29 cellular contexts compared by ENCODE assay signal in genomic region chr1:67273591-67273990, GRCh38. TPM values are rescaled to one million over a fixed set of nuclear protein-coding genes. Genes with fewer than 3 reads are reported as not detected.
"Had no signal": no experiment of that assay in that cellular context is flagged by ENCODE, and none has a peak within 500 bp of the region (broad histone marks: within the 10 kb centered on the region; RNA-seq: fewer than 3 reads in every experiment).

No MANE protein-coding gene starts in this region.

- H3K4me1 Mint-ChIP-seq: stimulated activated naive B cell treated with anti-CD40 and anti-IgM and Interleukin-4, amounts not matched to agents 10 μg/mL and 1 μg/mL and 100 μg/mL, for 72 hours had no signal

- H3K4me1 ChIP-seq: adrenal gland, left lung, sigmoid colon, upper lobe of right lung had no signal

- H3K4me2 ChIP-seq: hepatocyte, smooth muscle cell had no signal

- H3K36me3 ChIP-seq: adrenal gland, left lung, sigmoid colon, upper lobe of right lung, WERI-Rb-1 had no signal

- H2AFZ ChIP-seq: hepatocyte had no signal

- FAIRE-seq: astrocyte had no signal

- H3K9me3 ChIP-seq: adrenal gland, upper lobe of right lung had no signal

- H3K27me3 ChIP-seq: adrenal gland, hepatocyte, left lung, sigmoid colon, upper lobe of right lung had no signal

- H3K4me3 Mint-ChIP-seq: naive thymus-derived CD8-positive, alpha-beta T cell; stimulated activated naive B cell treated with anti-CD40 and anti-IgM and Interleukin-4, amounts not matched to agents 10 μg/mL and 1 μg/mL and 100 μg/mL, for 72 hours; T-helper 2 cell treated with Interferon-gamma antibody and Interleukin-4, amounts not matched to agents 5 μg/mL and 100 μg/mL, for 36 hours had no signal

- ATAC-seq: left lung; naive thymus-derived CD8-positive, alpha-beta T cell; SK-N-SH treated with all-trans-retinoic acid at 6 μM for 48 hours; stimulated activated naive B cell treated with anti-CD40 and anti-IgM and Interleukin-4, amounts not matched to agents 10 μg/mL and 1 μg/mL and 100 μg/mL, for 72 hours; upper lobe of right lung had no signal

- H3K79me2 ChIP-seq: hepatocyte had no signal

- H3K27ac Mint-ChIP-seq: progenitor cell of endocrine pancreas; stimulated activated naive B cell treated with anti-CD40 and anti-IgM and Interleukin-4, amounts not matched to agents 10 μg/mL and 1 μg/mL and 100 μg/mL, for 72 hours; T-helper 2 cell treated with Interferon-gamma antibody and Interleukin-4, amounts not matched to agents 5 μg/mL and 100 μg/mL, for 36 hours had no signal

- DNase-seq: activated CD4-positive, CD25-positive, alpha-beta regulatory T cell treated with anti-CD3 and anti-CD28 coated beads, Interleukin-2, amount 50 U/mL, for 72 hours; activated CD8-positive, alpha-beta memory T cell treated with anti-CD3 and anti-CD28 coated beads for 24 hours; activated CD8-positive, alpha-beta memory T cell treated with anti-CD3 and anti-CD28 coated beads, Interleukin-2, amount 50 U/mL, for 4 hours; activated effector memory CD4-positive, alpha-beta T cell treated with anti-CD3 and anti-CD28 coated beads, Interleukin-2, amount 50 U/mL, for 16 hours; activated T-cell treated with anti-CD3 and anti-CD28 coated beads, Interleukin-2, amount 50 U/mL, for 48 hours; adrenal gland; central memory CD4-positive, alpha-beta T cell; dermis blood vessel endothelial cell; effector CD8-positive, alpha-beta T cell; foreskin melanocyte; glutamatergic neuron; kidney glomerular epithelial cell; left lung; naive thymus-derived CD8-positive, alpha-beta T cell; retina; sigmoid colon; stimulated activated CD4-positive, alpha-beta T cell treated with anti-CD3 and anti-CD28 coated beads, Interleukin-15, amount 100 ng/mL, for 24 hours; stimulated activated CD8-positive, alpha-beta memory T cell treated with anti-CD3 and anti-CD28 coated beads, Interleukin-4, amount 100 ng/mL, for 48 hours; stimulated activated naive B cell treated with anti-CD40 and anti-IgM and Interleukin-4, amounts not matched to agents 10 μg/mL and 1 μg/mL and 100 μg/mL, for 72 hours; upper lobe of right lung; WERI-Rb-1 had no signal

- H3K4me3 ChIP-seq: adrenal gland, hepatocyte, left lung, sigmoid colon, smooth muscle cell, upper lobe of right lung had no signal

- H3K27me3 Mint-ChIP-seq: naive thymus-derived CD8-positive, alpha-beta T cell; progenitor cell of endocrine pancreas had no signal

- H3K27ac ChIP-seq: adrenal gland, hepatocyte, left lung, sigmoid colon, upper lobe of right lung, WERI-Rb-1 had no signal

RNA-seq across cellular contexts. Expression of gene IL12RB2, which starts 34.1 kb away (rescaled TPM):
- total RNA-seq: dermis blood vessel endothelial cell; lung microvascular endothelial cell; naive thymus-derived CD8-positive, alpha-beta T cell; osteocyte; progenitor cell of endocrine pancreas; smooth muscle cell had no signal
- polyA plus RNA-seq: hepatocyte, smooth muscle cell had no signal
